15 cellular contexts compared by ENCODE assay signal in genomic region chr14:21543426-21544350, GRCh38. TPM values are rescaled to one million over a fixed set of nuclear protein-coding genes. Genes with fewer than 3 reads are reported as not detected.
DNase-seq lines count a peak whose midpoint lies in the region; ATAC-seq and TF ChIP-seq lines count a peak whose summit lies in the region.
"Had no signal": no experiment of that assay in that cellular context is flagged by ENCODE, and none has a peak within 500 bp of the region (broad histone marks: within the 10 kb centered on the region; RNA-seq: fewer than 3 reads in every experiment).

No MANE protein-coding gene starts in this region.

- no peak overlapping the region for H3K23ac ChIP-seq in trophoblast cell (ENCODE audit: low read length)

- H3K36me3 ChIP-seq in HEK293 (ENCODE audit: control insufficient read depth in 2 of 2, insufficient read depth in 1 of 2, low read length in 2 of 2) (no peaks in the 10 kb centered on the region), trophoblast cell (ENCODE audit: control insufficient read depth in 1 of 2, insufficient read depth in 2 of 2, low read length in 2 of 2) (no peaks in the 10 kb centered on the region)
- H3K36me3 ChIP-seq: vagina had no signal

- CTCF ChIA-PET in HEK293 (lab: Yijun Ruan, JAX) = no interaction called here

- H2AFZ ChIP-seq in trophoblast cell (ENCODE audit: insufficient read depth, low read length, poor library complexity) = no peak overlapping the region

- H4K8ac ChIP-seq in trophoblast cell (ENCODE audit: low read depth, low read length) = peak overlapping the region; percentile 47

- H3K18ac ChIP-seq in trophoblast cell (ENCODE audit: low read length) = no peak overlapping the region

- H3K4ac ChIP-seq in trophoblast cell (ENCODE audit: low read depth, low read length) = no peak overlapping the region

- no peak overlapping the region for H2BK5ac ChIP-seq in trophoblast cell (ENCODE audit: low read depth, low read length, poor library complexity)

- POLR2A ChIA-PET in HEK293 (lab: Yijun Ruan, JAX) = interaction anchor here (0.7 kb wide), 1 partner anchor 893 kb away, joined by 4 read pairs; no protein-coding TSS in a partner anchor

- H3K9me3 ChIP-seq in HEK293 (ENCODE audit: control insufficient read depth, insufficient read depth, low read depth, low read length) = no peaks in the 10 kb centered on the region
- H3K9me3 ChIP-seq in trophoblast cell (ENCODE audit: insufficient read depth, low read depth, low read length) = peaks cover 5% of the 10 kb centered on the region
- H3K9me3 ChIP-seq: mucosa of descending colon, vagina had no signal

- H3K4me2 ChIP-seq in trophoblast cell (ENCODE audit: low read length) = no peak overlapping the region

- H3K9ac ChIP-seq in trophoblast cell (ENCODE audit: low read length) = no peak overlapping the region

- no peak overlapping the region for H3K4me3 ChIP-seq in HEK293 (ENCODE audit: low read depth, low read length)
- no peak overlapping the region for H3K4me3 ChIP-seq in epithelial cell of esophagus (ENCODE audit: low read length)
- no peak overlapping the region for H3K4me3 ChIP-seq in trophoblast cell (ENCODE audit: low read depth, low read length)
- H3K4me3 ChIP-seq: mucosa of descending colon, vagina had no signal

- no peak for ATAC-seq in GM21576 (IDR thresholded peaks at IDR 0.05; ENCODE audit: unreplicated experiment)
- no peak for ATAC-seq in HG02973 (IDR thresholded peaks at IDR 0.05; ENCODE audit: unreplicated experiment)
- ATAC-seq: activated T-cell treated with anti-CD3 and anti-CD28 coated beads, Interleukin-2, amount 50 U/mL, for 72 hours; mucosa of descending colon; stimulated activated naive CD8-positive, alpha-beta T cell treated with anti-CD3 and anti-CD28 coated beads, Interleukin-15, amount 100 ng/mL, for 72 hours had no signal

- H3K27me3 ChIP-seq in trophoblast cell (ENCODE audit: insufficient read depth, low read length) = no peaks in the 10 kb centered on the region
- H3K27me3 ChIP-seq: vagina had no signal

- DNase-seq in NCI-H2171 (lab: John Stamatoyannopoulos, UW) (peak; percentile 77), epithelial cell of esophagus (ENCODE audit: low read depth) (peak; percentile 25), trophoblast cell (peak; percentile 33 to 79)
- DNase-seq in stimulated activated CD4-positive, alpha-beta T cell treated with anti-CD3 and anti-CD28 coated beads, Interleukin-2, amount 100 ng/mL, for 48 hours = no peak
- DNase-seq: activated T-cell treated with anti-CD3 and anti-CD28 coated beads, Interleukin-2, amount 50 U/mL, for 72 hours; KBM-7; mucosa of descending colon; NK-92 treated with Interleukin-12 subunit alpha and Interleukin-12 subunit beta, amount 100 ng/mL, for 24 hours; stimulated activated naive CD8-positive, alpha-beta T cell treated with anti-CD3 and anti-CD28 coated beads, Interleukin-15, amount 100 ng/mL, for 72 hours had no signal

- no peak for TF ChIP-seq CTCF in HEK293 (tag by site-specific recombination; IDR thresholded peaks at IDR 0.05)
- TF ChIP-seq CTCF in epithelial cell of esophagus (IDR thresholded peaks at IDR 0.05; ENCODE audit: insufficient read depth, low read depth, low read length, missing control alignments) = no peak

- peaks cover 1% of the 10 kb centered on the region for H3K79me1 ChIP-seq in trophoblast cell (ENCODE audit: low read length)

- no peak overlapping the region for H4K91ac ChIP-seq in trophoblast cell (ENCODE audit: low read depth, low read length)

- H3K27ac ChIP-seq in HEK293 (ENCODE audit: extremely low read depth, low read depth, low read length) (no peak overlapping the region), trophoblast cell (ENCODE audit: low read depth, low read length) (no peak overlapping the region)
- H3K27ac ChIP-seq: vagina had no signal

- no peak overlapping the region for H2BK120ac ChIP-seq in trophoblast cell (ENCODE audit: insufficient read depth, low read length, poor library complexity)

- no peak overlapping the region for H2BK12ac ChIP-seq in trophoblast cell (ENCODE audit: low read length)

- no peak overlapping the region for H4K12ac ChIP-seq in trophoblast cell (ENCODE audit: low read depth, low read length)

- H2AK5ac ChIP-seq in trophoblast cell (ENCODE audit: low read length) = no peak overlapping the region

- no peaks in the 10 kb centered on the region for H3K4me1 ChIP-seq in HEK293 (ENCODE audit: control insufficient read depth, insufficient read depth, low read length)
- H3K4me1 ChIP-seq in trophoblast cell (ENCODE audit: control insufficient read depth in 1 of 2, insufficient read depth in 2 of 2, low read length in 2 of 2) = no peaks in the 10 kb centered on the region
- H3K4me1 ChIP-seq: vagina had no signal

- H3K14ac ChIP-seq in trophoblast cell (ENCODE audit: low read length) = no peak overlapping the region

- WGBS in trophoblast cell (ENCODE audit: extremely low coverage, insufficient coverage, insufficient read length) = no CpG with 5 or more reads among the region's 12 CpGs

- H3K79me2 ChIP-seq in trophoblast cell (ENCODE audit: control insufficient read depth, insufficient read depth, low read length, poor library complexity) = no peaks in the 10 kb centered on the region

TF ChIP-seq in HEK293, 187 proteins besides CTCF, POLR2A, EP300 and RAD21:
- TF ChIP-seq ZBTB17 (tag by site-specific recombination; IDR thresholded peaks at IDR 0.05) (peak; percentile 36; the same call in 1 of the 2 replicates), ZNF580 (tag by site-specific recombination; IDR thresholded peaks at IDR 0.05) (no peak), ZBTB20 (tag by site-specific recombination; IDR thresholded peaks at IDR 0.05) (peak; percentile 40; the same call in 1 of the 2 replicates), ZNF704 (tag by site-specific recombination; IDR thresholded peaks at IDR 0.05) (no peak)
TF ChIP-seq in HEK293: peak in this region for 2.

RNA-seq across cellular contexts. Expression of gene SALL2, which starts 17.5 kb away (rescaled TPM):
- 10.9 and 11.6 TPM in 2 replicates for polyA plus RNA-seq in trophoblast cell (2013)

RNA-seq across cellular contexts. Expression of gene METTL3, which starts 32.5 kb away (rescaled TPM):
- 33.6 and 35.2 TPM in 2 replicates for polyA plus RNA-seq in trophoblast cell (2013)

RNA-seq across cellular contexts. Expression of gene OR10G3, which starts 36.2 kb away (rescaled TPM):
- polyA plus RNA-seq in trophoblast cell (2013) = not detected in 2 replicates
- polyA plus RNA-seq: BJ, keratinocyte had no signal

Comparison
In these comparisons a context has a peak if more than half of its experiments do, and no peak if none do; other contexts are left out.
1. DNase-seq: peak in NCI-H2171 (single experiment), epithelial cell of esophagus (single experiment) and trophoblast cell (2 of 2); none in stimulated activated CD4-positive, alpha-beta T cell treated with anti-CD3 and anti-CD28 coated beads, Interleukin-2, amount 100 ng/mL, for 48 hours (0 of 2).